8 cellular contexts compared by ENCODE assay signal in the genomic region with DNA sequence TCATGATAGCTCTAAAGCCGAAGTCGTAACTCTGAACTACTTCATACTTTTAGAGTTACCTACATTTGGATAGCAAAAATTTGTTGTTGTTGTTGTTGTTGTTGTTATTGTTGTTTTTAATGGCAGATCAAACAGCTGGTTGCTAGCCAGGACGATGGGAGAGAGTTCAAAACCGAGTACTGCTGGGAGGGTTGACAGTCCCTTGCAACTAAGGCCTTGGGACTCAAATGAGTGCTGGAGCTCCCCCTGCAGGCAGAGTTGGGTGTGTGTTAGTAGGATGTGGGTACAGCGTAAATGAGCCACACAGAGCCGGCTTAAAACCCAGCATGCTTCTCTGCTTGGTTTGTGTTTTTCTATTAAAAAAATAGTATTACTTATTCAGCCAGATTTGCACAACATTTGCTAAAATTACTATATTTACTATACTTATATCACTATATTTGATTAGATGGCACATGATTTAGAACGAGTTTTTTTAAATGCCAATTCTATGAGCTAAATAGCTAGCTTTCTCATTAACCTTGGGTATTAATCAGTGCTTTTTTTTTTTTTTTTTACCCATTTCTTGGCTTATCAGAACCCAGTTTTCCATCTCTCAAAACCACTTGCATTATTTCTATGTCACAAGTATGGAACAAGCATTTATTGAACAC.
DNase-seq lines count a peak whose midpoint lies in the region; ATAC-seq and TF ChIP-seq lines count a peak whose summit lies in the region.

No MANE protein-coding gene starts in this region.

- ATAC-seq in GM18909 (IDR thresholded peaks at IDR 0.05; ENCODE audit: poor library complexity, unreplicated experiment) (peak; percentile 75), HG03342 (IDR thresholded peaks at IDR 0.05; ENCODE audit: unreplicated experiment) (peak; percentile 94)

- H3K27me3 ChIP-seq in kidney epithelial cell (ENCODE audit: control insufficient read depth, insufficient read depth, low read length) = peaks cover 2% of the 10 kb centered on the region

- H3K36me3 ChIP-seq in kidney epithelial cell (ENCODE audit: control insufficient read depth, insufficient read depth, low read length) = no peaks in the 10 kb centered on the region

- H3K4me3 ChIP-seq in AG10803 (ENCODE audit: low read length) (no peak overlapping the region), kidney epithelial cell (ENCODE audit: low read depth, low read length) (no peak overlapping the region)

- DNase-seq in AG10803 (ENCODE audit: low read depth) (peak; percentile 88), NCI-H345 (lab: John Stamatoyannopoulos, UW) (peak; percentile 83), kidney epithelial cell (ENCODE audit: low read depth) (peak; percentile 63)
- DNase-seq in activated CD4-positive, CD25-positive, alpha-beta regulatory T cell (lab: John Stamatoyannopoulos, UW) = peak; percentile 59 to 74 (median 68)
- peak; percentile 70 for DNase-seq in central memory CD4-positive, alpha-beta T cell
- DNase-seq in stimulated activated CD4-positive, alpha-beta T cell treated with anti-CD3 and anti-CD28 coated beads, Interleukin-2, amount 100 ng/mL, for 48 hours = peak; percentile 81 to 82

- TF ChIP-seq CTCF in AG10803 (conservative IDR thresholded peaks at IDR 0.05; ENCODE audit: low read length) = peak; percentile 99
- TF ChIP-seq CTCF in kidney epithelial cell (IDR thresholded peaks at IDR 0.05; ENCODE audit: insufficient read depth, low read length, poor library complexity, severe bottlenecking) = peak; percentile 92
